24 cellular contexts compared by ENCODE assay signal in the genomic region with DNA sequence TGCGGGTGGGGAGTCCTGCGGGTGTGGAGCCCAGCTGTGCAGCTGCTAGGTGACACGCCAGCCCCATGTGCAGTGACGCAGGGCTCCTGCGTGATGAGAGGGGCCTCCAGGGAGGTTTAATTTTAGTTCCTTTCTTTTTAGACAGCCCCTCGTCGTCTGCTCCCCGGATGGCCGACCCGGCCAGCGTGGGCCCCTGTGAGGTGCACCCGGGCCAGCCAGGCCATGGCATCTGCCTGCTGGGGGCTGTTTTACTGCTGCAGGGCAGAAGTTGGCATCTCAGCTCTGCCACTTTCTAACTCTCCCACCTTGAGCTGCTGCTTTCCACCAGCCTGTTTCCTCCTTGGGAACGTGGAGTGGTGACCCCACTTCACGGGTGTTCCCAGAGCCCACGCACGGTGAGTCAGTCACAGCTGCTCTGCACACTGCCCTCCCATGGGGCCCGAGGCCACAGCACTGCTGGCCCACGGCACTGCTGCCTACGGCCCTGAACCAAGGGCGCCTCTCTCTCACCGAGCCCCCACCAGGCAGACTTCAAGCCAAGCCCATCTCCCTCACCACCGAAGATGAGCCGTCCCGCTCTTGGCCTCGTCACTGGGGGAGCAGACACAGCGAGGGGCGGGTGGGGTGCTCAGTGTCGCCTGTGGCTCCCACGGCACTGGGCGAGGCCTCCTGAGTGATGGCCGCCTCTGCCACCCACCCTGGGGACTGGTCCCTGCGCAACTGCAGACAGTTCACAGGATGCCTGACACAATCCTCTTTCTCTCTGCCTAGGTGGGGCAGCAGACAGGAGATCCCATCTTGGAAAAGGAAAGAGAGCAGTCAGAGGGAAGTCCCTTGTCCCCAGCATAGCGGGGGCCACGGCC. TPM values are rescaled to one million over a fixed set of nuclear protein-coding genes. Genes with fewer than 3 reads are reported as not detected.
DNase-seq lines count a peak whose midpoint lies in the region; ATAC-seq and TF ChIP-seq lines count a peak whose summit lies in the region.
"Had no signal": no experiment of that assay in that cellular context is flagged by ENCODE, and none has a peak within 500 bp of the region (broad histone marks: within the 10 kb centered on the region; RNA-seq: fewer than 3 reads in every experiment).

No MANE protein-coding gene starts in this region.

- intact Hi-C loops in naive thymus-derived CD4-positive, alpha-beta T cell (cut with micrococcal nuclease) = no loop called here

- H3K27ac Mint-ChIP-seq in naive thymus-derived CD4-positive, alpha-beta T cell = no peak overlapping the region
- H3K27ac Mint-ChIP-seq: CD14-positive monocyte had no signal

- H3K4me2 ChIP-seq in BLaER1 = peak overlapping the region; percentile 84

- peak; percentile 32 for ATAC-seq in naive thymus-derived CD4-positive, alpha-beta T cell
- no peak for ATAC-seq in GM18502 (IDR thresholded peaks at IDR 0.05; ENCODE audit: poor library complexity, unreplicated experiment)
- no peak for ATAC-seq in HG03342 (IDR thresholded peaks at IDR 0.05; ENCODE audit: unreplicated experiment)

- no peak for TF ChIP-seq CTCF in GM20000 (IDR thresholded peaks at IDR 0.05; ENCODE audit: extremely low read depth, missing control alignments)

- peak; percentile 64 for DNase-seq in GM20000 (ENCODE audit: low spot score)
- peak; percentile 13 for DNase-seq in amniotic epithelial cell (ENCODE audit: low read depth)
- no peak for DNase-seq in naive thymus-derived CD4-positive, alpha-beta T cell
- no peak for DNase-seq in NCI-H2081 (lab: John Stamatoyannopoulos, UW)
- DNase-seq in HAP-1 (ENCODE audit: low spot score in 2 of 2) = no peak
- DNase-seq: activated CD4-positive, alpha-beta T cell treated with anti-CD3 and anti-CD28 coated beads, Interleukin-2, amount 50 U/mL, for 1 hour; activated CD8-positive, alpha-beta memory T cell treated with anti-CD3 and anti-CD28 coated beads, Interleukin-2, amount 50 U/mL, for 4 hours; colonic mucosa; GM23248; Kasumi-1; left ventricle myocardium inferior; NCI-H1092; NCI-H2029 treated with DMSO at 0.1 percent for 48 hours; NCI-H524 treated with DMSO at 0.1 percent for 48 hours; SHP77; uterus had no signal

- H3K9ac ChIP-seq in BLaER1 = peak overlapping the region; percentile 69
- H3K9ac ChIP-seq: GM23248 had no signal

- peak overlapping the region; percentile 93 for H3K27ac ChIP-seq in BLaER1
- H3K27ac ChIP-seq in naive thymus-derived CD4-positive, alpha-beta T cell (ENCODE audit: low read depth, low read length) = no peak overlapping the region
- H3K27ac ChIP-seq: colonic mucosa, GM23248, left ventricle myocardium inferior, neutrophil, uterus had no signal

- H3K27me3 Mint-ChIP-seq in naive thymus-derived CD4-positive, alpha-beta T cell = no peaks in the 10 kb centered on the region

- peaks cover 0 to 3% (median 0%) of the 10 kb centered on the region in 11 donors for H3K9me3 Mint-ChIP-seq in naive thymus-derived CD4-positive, alpha-beta T cell

- in situ Hi-C loops in HAP-1 (cut with MboI; ENCODE audit: low sequenced_read_pairs) = no loop called here

- peaks cover 0 to 5% (median 0%) of the 10 kb centered on the region in 7 donors for H3K4me1 Mint-ChIP-seq in naive thymus-derived CD4-positive, alpha-beta T cell
- H3K4me1 Mint-ChIP-seq: CD14-positive monocyte had no signal

- peaks cover 2% of the 10 kb centered on the region for H4K20me1 ChIP-seq in BLaER1

- H3K4me3 ChIP-seq in BLaER1 (peak overlapping the region; percentile 45), HAP-1 (no peak overlapping the region)
- H3K4me3 ChIP-seq in naive thymus-derived CD4-positive, alpha-beta T cell (ENCODE audit: low read length) = no peak overlapping the region
- H3K4me3 ChIP-seq: colonic mucosa, GM23248, left ventricle myocardium inferior, uterus had no signal

- H3K4me3 Mint-ChIP-seq in naive thymus-derived CD4-positive, alpha-beta T cell = no peak overlapping the region
- H3K4me3 Mint-ChIP-seq: CD14-positive monocyte had no signal

- H3K9me3 ChIP-seq in BLaER1 (no peaks in the 10 kb centered on the region), HAP-1 (no peaks in the 10 kb centered on the region)
- no peaks in the 10 kb centered on the region for H3K9me3 ChIP-seq in naive thymus-derived CD4-positive, alpha-beta T cell (ENCODE audit: control insufficient read depth in 2 of 3, low read length in 3 of 3)
- H3K9me3 ChIP-seq: colonic mucosa, left ventricle myocardium inferior, neutrophil, uterus had no signal

- POLR2A ChIA-PET in naive thymus-derived CD4-positive, alpha-beta T cell (lab: Charles Lee) = interaction anchor here (0.8 kb wide), 1 partner anchor 41 kb away, joined by 3 read pairs; no protein-coding TSS in a partner anchor

- H3K36me3 ChIP-seq in BLaER1 (peaks cover 38% of the 10 kb centered on the region), HAP-1 (replicated peaks) (peaks cover 8% of the 10 kb centered on the region)
- H3K36me3 ChIP-seq in naive thymus-derived CD4-positive, alpha-beta T cell (ENCODE audit: control insufficient read depth in 2 of 3, insufficient read depth in 3 of 3, low read length in 3 of 3) = peaks cover 0 to 30% (median 0%) of the 10 kb centered on the region in 3 experiments
- H3K36me3 ChIP-seq: colonic mucosa, neutrophil, uterus had no signal

- peaks cover 0 to 12% (median 2%) of the 10 kb centered on the region in 5 donors for H3K36me3 Mint-ChIP-seq in naive thymus-derived CD4-positive, alpha-beta T cell

- H3K4me1 ChIP-seq in BLaER1 = peaks cover 78% of the 10 kb centered on the region
- H3K4me1 ChIP-seq in naive thymus-derived CD4-positive, alpha-beta T cell (ENCODE audit: control insufficient read depth in 2 of 2, insufficient read depth in 2 of 2, low read length in 2 of 2) = no peaks in the 10 kb centered on the region
- no peaks in the 10 kb centered on the region for H3K4me1 ChIP-seq in HAP-1
- H3K4me1 ChIP-seq: colonic mucosa, uterus had no signal

- H3K27me3 ChIP-seq in BLaER1 = no peaks in the 10 kb centered on the region
- no peaks in the 10 kb centered on the region for H3K27me3 ChIP-seq in naive thymus-derived CD4-positive, alpha-beta T cell (ENCODE audit: control insufficient read depth in 2 of 2, insufficient read depth in 2 of 2, low read length in 2 of 2)
- H3K27me3 ChIP-seq in HAP-1 (ENCODE audit: low read depth) = no peaks in the 10 kb centered on the region
- H3K27me3 ChIP-seq: colonic mucosa, neutrophil, uterus had no signal

- CTCF ChIA-PET in naive thymus-derived CD4-positive, alpha-beta T cell (lab: Charles Lee) = no interaction called here

RNA-seq across cellular contexts. Expression of gene CYP2W1, which starts 21.3 kb away (rescaled TPM):
- total RNA-seq in naive thymus-derived CD4-positive, alpha-beta T cell = not detected
- not detected for polyA plus RNA-seq in naive thymus-derived CD4-positive, alpha-beta T cell
- total RNA-seq: fibroblast of lung, GM23248, left ventricle myocardium inferior, mononuclear cell, subcutaneous adipose tissue had no signal
- polyA plus RNA-seq: CD14-positive monocyte, fibroblast of lung, GM23248 had no signal

RNA-seq across cellular contexts. Expression of gene COX19, which starts 28.9 kb away (rescaled TPM):
- total RNA-seq in naive thymus-derived CD4-positive, alpha-beta T cell = 10 to 100 TPM; 18.3 to 48.2 (median 46.1) TPM
- polyA plus RNA-seq in naive thymus-derived CD4-positive, alpha-beta T cell = 10 to 100 TPM; 26.7 to 28.1 TPM

RNA-seq across cellular contexts. Expression of gene GPR146, which starts 40.1 kb away (rescaled TPM):
- total RNA-seq in naive thymus-derived CD4-positive, alpha-beta T cell = 10 to 100 TPM; 10.1 to 26.5 (median 15.9) TPM
- 10 to 100 TPM; 13.5 to 16.9 TPM for polyA plus RNA-seq in naive thymus-derived CD4-positive, alpha-beta T cell

RNA-seq across cellular contexts. Expression of gene ADAP1, which starts 49.8 kb away (rescaled TPM):
- 10 to 100 TPM in 3 of 5 experiments, 1 to 10 TPM in 2; 5.0 to 68.6 (median 17.3) TPM for total RNA-seq in naive thymus-derived CD4-positive, alpha-beta T cell
- polyA plus RNA-seq in naive thymus-derived CD4-positive, alpha-beta T cell = 1 to 10 TPM; 3.8 to 5.5 TPM

Comparison
In these comparisons a context has a peak if more than half of its experiments do, and no peak if none do; other contexts are left out.
1. DNase-seq: peak in GM20000 (single experiment) and amniotic epithelial cell (single experiment); none in naive thymus-derived CD4-positive, alpha-beta T cell (0 of 9), NCI-H2081 (0 of 2) and HAP-1 (0 of 2).